Comparison of ENCODE assay signal across 31 cellular contexts in the genomic region with DNA sequence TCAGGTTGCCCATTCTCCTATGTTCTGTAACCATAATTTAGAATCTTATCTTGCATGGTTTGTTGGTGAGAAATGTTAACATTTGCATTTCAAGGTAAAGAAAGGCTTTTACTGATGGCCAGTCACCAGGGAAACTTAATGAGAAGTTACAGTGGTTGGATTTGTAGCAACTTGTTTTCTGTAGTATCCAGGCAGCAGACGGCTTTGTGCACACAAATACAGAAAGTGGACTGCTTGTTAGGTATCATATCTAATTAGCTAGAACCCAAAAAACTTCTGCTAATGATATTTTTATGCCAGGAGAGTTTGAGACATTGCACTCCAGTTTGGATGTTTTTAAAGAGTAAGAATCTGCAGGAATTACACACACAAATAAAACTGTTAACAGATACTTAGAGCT.
"Had no signal": no experiment of that assay in that cellular context is flagged by ENCODE, and none has a peak within 500 bp of the region (broad histone marks: within the 10 kb centered on the region; RNA-seq: fewer than 3 reads in every experiment).

No MANE protein-coding gene starts in this region.

- H3K4me3 ChIP-seq: MG63, PC-9, SJCRH30, SK-N-MC had no signal

- H3K27me3 Mint-ChIP-seq: T-cell had no signal

- H3K4me2 ChIP-seq: PC-9 had no signal

- H3K27ac ChIP-seq: PC-9, RWPE1, SJCRH30, SK-N-MC had no signal

- H3K4me1 Mint-ChIP-seq: T-cell had no signal

- H2AFZ ChIP-seq: PC-9 had no signal

- H3K9me3 ChIP-seq: MG63, SJCRH30 had no signal

- H3K27ac Mint-ChIP-seq: T-cell had no signal

- ATAC-seq: Panc1, Right ventricle myocardium inferior, SK-N-SH treated with all-trans-retinoic acid at 6 μM for 48 hours, T-cell had no signal

- H3K36me3 Mint-ChIP-seq: T-cell had no signal

- H3K4me1 ChIP-seq: SJCRH30 had no signal

- H3K36me3 ChIP-seq: MG63, SJCRH30 had no signal

- H3K4me3 Mint-ChIP-seq: T-cell had no signal

- DNase-seq: Kasumi-1, MG63, NCI-H1048, NCI-H1092 treated with DMSO at 0.1 percent for 48 hours, NCI-H1105 treated with DMSO at 0.1 percent for 48 hours, NCI-H1417, NCI-H1436, NCI-H1694, NCI-H187, NCI-H1930, NCI-H2029 treated with DMSO at 0.1 percent for 48 hours, NCI-H2081 treated with DMSO at 0.1 percent for 48 hours, NCI-H2107, NCI-H2171, NCI-H226, NCI-H446 treated with DMSO at 0.1 percent for 48 hours, NCI-H510A, NCI-H524, NCI-H526, NCI-H69, NCI-H82, PC-9, SHP77, SIG-M5, SJCRH30, T-cell had no signal

- H3K27me3 ChIP-seq: MG63 had no signal
